ENCODE assay signal across 14 cellular contexts in the genomic region with DNA sequence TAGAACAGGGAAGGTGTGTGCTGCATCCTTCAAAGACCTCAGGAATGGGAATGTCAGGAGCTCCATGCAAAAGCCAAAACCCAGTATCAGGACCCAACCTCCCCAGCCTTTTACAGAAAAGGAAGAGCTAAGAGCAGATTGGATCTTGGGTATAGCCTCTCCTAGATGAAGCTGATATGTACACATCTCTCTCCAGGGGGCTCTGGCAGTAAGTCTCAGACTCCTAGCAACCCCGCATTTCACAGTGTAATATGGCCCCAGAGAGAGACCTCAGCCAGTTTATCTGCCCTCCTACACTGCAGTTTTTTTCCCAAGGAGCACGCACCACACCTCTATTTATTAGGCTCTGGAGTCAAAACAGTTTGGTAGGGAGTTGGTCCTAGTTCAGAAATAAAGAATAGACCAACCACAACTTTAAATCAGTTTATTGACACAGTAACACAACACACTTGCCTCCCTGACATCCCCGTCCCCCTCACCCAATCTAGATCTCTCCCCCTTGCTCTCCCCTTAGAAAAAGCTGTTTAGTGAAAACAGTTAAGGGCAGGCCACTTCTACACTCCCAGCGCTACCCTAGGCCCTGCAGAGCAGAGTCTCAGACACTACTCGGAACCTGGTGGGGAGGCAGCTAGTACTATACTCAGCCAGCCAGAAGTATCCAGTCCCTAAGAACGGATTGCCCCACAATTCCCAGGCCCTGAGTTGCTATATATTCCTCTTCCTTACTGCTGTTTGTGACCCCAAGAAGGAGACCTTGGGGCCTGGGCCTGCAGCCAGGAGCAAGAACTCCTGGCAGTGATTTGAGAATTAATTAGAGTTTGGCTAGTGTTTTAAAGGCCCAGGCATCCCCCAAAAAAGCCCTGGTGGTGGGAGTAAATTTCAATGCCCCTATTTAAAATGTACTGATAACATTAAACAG.
DNase-seq lines count a peak whose midpoint lies in the region; ATAC-seq, FAIRE-seq and TF ChIP-seq lines count a peak whose summit lies in the region.
"Had no signal": no experiment of that assay in that cellular context is flagged by ENCODE, and none has a peak within 500 bp of the region (broad histone marks: within the 10 kb centered on the region; RNA-seq: fewer than 3 reads in every experiment).

No MANE protein-coding gene starts in this region.

- TF ChIP-seq CTCF in GM12878 (IDR thresholded peaks at IDR 0.05 in 2 of 3, conservative IDR thresholded peaks at IDR 0.05 in 1 of 3; ENCODE audit: control insufficient read depth in 2 of 3, extremely low read depth in 1 of 3, insufficient read depth in 1 of 3, low read depth in 3 of 3, low read length in 3 of 3), result no peak

- peak overlapping the region; percentile 9 for H3K27ac Mint-ChIP-seq in activated CD4-positive, alpha-beta T cell treated with anti-CD3 and anti-CD28 coated beads, Interleukin-2, amount 10 ng/mL, durations not matched to agents 24 days and 14 days

- intact Hi-C loops in activated CD4-positive, alpha-beta T cell treated with anti-CD3 and anti-CD28 coated beads, Interleukin-2, amount 10 ng/mL, durations not matched to agents 24 days and 14 days (cut with micrococcal nuclease), result loop anchor here (2.0 kb wide), 1 partner anchor 13 kb away; no protein-coding TSS in a partner anchor
- intact Hi-C loops in GM12878 (cut with micrococcal nuclease; ENCODE audit: unreplicated experiment), result loop anchor here (5.0 to 10.0 kb wide), 2 partner anchors 125 to 483 kb away; no protein-coding TSS in a partner anchor

- SMC1A ChIA-PET in GM12878 (lab: Charles Lee; ENCODE audit: uncharacterized antibody, unreplicated experiment), result interaction anchor here (0.5 to 7.4 kb wide), 17 partner anchors 8 to 477 kb away, joined by 3 to 96 read pairs (median 6); no protein-coding TSS in a partner anchor

- H3K36me3 ChIP-seq in GM12878 (ENCODE audit: control insufficient read depth in 2 of 2, insufficient read depth in 2 of 2, low read length in 1 of 2), result peaks cover 18 to 38% of the 10 kb centered on the region in 2 experiments
- peaks cover 46 to 52% of the 10 kb centered on the region in 2 donors for H3K36me3 ChIP-seq in stomach smooth muscle (ENCODE audit: control insufficient read depth in 2 of 2, insufficient read depth in 2 of 2, low read length in 2 of 2)

- BruUV-seq in GM12878 (replicated peaks; lab: Mats Ljungman, UMichigan), result TSS peak; percentile 71

- H2AFZ ChIP-seq in GM12878 (ENCODE audit: control insufficient read depth, low read depth, low read length), result no peak overlapping the region

- H3K27me3 Mint-ChIP-seq in activated CD4-positive, alpha-beta T cell treated with anti-CD3 and anti-CD28 coated beads, Interleukin-2, amount 10 ng/mL, durations not matched to agents 24 days and 14 days, result no peaks in the 10 kb centered on the region

- in situ Hi-C loops in GM12878 (cut with MboI), result no loop called here
- in situ Hi-C loops in G401 (cut with HindIII; ENCODE audit: low sequenced_read_pairs), result loop anchor here (10.0 kb wide), 1 partner anchor 97 kb away; no protein-coding TSS in a partner anchor

- CTCF ChIA-PET in GM12878 (lab: Yijun Ruan, JAX), result interaction anchor here (0.5 to 15.4 kb wide), 22 partner anchors 10 to 454 kb away, joined by 3 to 267 read pairs (median 6); no protein-coding TSS in a partner anchor

- no peak for ATAC-seq in GM12878
- no peak for ATAC-seq in GM21717 (IDR thresholded peaks at IDR 0.05; ENCODE audit: unreplicated experiment)
- no peak for ATAC-seq in GM21529 (IDR thresholded peaks at IDR 0.05; ENCODE audit: unreplicated experiment)

- H3K27ac ChIP-seq in GM12878 (ENCODE audit: control insufficient read depth, insufficient read depth), result no peak overlapping the region
- H3K27ac ChIP-seq in stomach smooth muscle (ENCODE audit: low read length), result peak overlapping the region; percentile 66

- H3K9me3 Mint-ChIP-seq in activated CD4-positive, alpha-beta T cell treated with anti-CD3 and anti-CD28 coated beads, Interleukin-2, amount 10 ng/mL, durations not matched to agents 24 days and 14 days, result no peaks in the 10 kb centered on the region

- H3K4me1 Mint-ChIP-seq in activated CD4-positive, alpha-beta T cell treated with anti-CD3 and anti-CD28 coated beads, Interleukin-2, amount 10 ng/mL, durations not matched to agents 24 days and 14 days, result peaks cover 3% of the 10 kb centered on the region

- TF ChIP-seq POLR2A in GM12878 (IDR thresholded peaks at IDR 0.05; ENCODE audit: low read depth, low read length), result no peak

- H4K20me1 ChIP-seq in GM12878 (ENCODE audit: control insufficient read depth, insufficient read depth), result no peaks in the 10 kb centered on the region

- H3K4me3 ChIP-seq in GM12878, result no peak overlapping the region
- no peak overlapping the region for H3K4me3 ChIP-seq in stomach smooth muscle (ENCODE audit: low read length in 2 of 2)

- no peak overlapping the region for H3K4me3 Mint-ChIP-seq in activated CD4-positive, alpha-beta T cell treated with anti-CD3 and anti-CD28 coated beads, Interleukin-2, amount 10 ng/mL, durations not matched to agents 24 days and 14 days

- no peak for DNase-seq in activated CD4-positive, alpha-beta T cell treated with anti-CD3 and anti-CD28 coated beads, Interleukin-2, amount 10 ng/mL, durations not matched to agents 24 days and 14 days
- DNase-seq in activated CD4-positive, alpha-beta T cell treated with anti-CD3 and anti-CD28 coated beads, Interleukin-2, amount 50 U/mL, for 1 hour, result no peak
- DNase-seq in GM12878 (ENCODE audit: low read depth, low spot score), result no peak
- peak; percentile 45 for DNase-seq in mesenteric fat pad (ENCODE audit: low spot score)
- DNase-seq in G401 (ENCODE audit: low spot score), result no peak
- DNase-seq: activated gamma-delta T cell treated with Interleukin-2 at 50 U/mL for 16 hours, KG1, NCI-H2171 treated with DMSO at 0.1 percent for 48 hours, SHP77 had no signal

- H3K27me3 ChIP-seq in GM12878 (replicated peaks in 1 of 2; ENCODE audit: control insufficient read depth in 2 of 2, insufficient read depth in 2 of 2, low read length in 1 of 2) (no peaks in the 10 kb centered on the region), stomach smooth muscle (ENCODE audit: control insufficient read depth in 1 of 2, insufficient read depth in 2 of 2, low read length in 2 of 2) (no peaks in the 10 kb centered on the region)

- TF ChIP-seq EP300 in GM12878 (IDR thresholded peaks at IDR 0.05; ENCODE audit: borderline replicate concordance in 1 of 2, control insufficient read depth in 1 of 2, low read depth in 2 of 2, low read length in 2 of 2), result no peak

- no peak overlapping the region for H3K4me2 ChIP-seq in GM12878 (ENCODE audit: control insufficient read depth, insufficient read depth)

- H3K4me1 ChIP-seq in GM12878 (ENCODE audit: control insufficient read depth, insufficient read depth, low read length) (no peaks in the 10 kb centered on the region), stomach smooth muscle (ENCODE audit: control insufficient read depth, insufficient read depth, low read length) (peaks cover 43% of the 10 kb centered on the region)

- no peak for TF ChIP-seq RAD21 in GM12878 (IDR thresholded peaks at IDR 0.05; ENCODE audit: insufficient read depth, low read depth, low read length)

- RAD21 ChIA-PET in GM12878 (lab: Charles Lee; ENCODE audit: unreplicated experiment), result interaction anchor here (0.8 to 5.1 kb wide), 11 partner anchors 8 to 454 kb away, joined by 3 to 94 read pairs (median 4); no protein-coding TSS in a partner anchor

- no peak for FAIRE-seq in GM12878 (lab: Jason Lieb, UNC)
- FAIRE-seq: endometrium, G401.6 had no signal

- H3K79me2 ChIP-seq in GM12878 (ENCODE audit: control insufficient read depth, insufficient read depth, low read length), result no peaks in the 10 kb centered on the region

- WGBS in GM12878 (ENCODE audit: insufficient coverage, insufficient replicate concordance, low lambda C conversion rate, missing lambda C conversion rate), result 96% methylated on average over 6 of the region's 6 CpGs

- peaks cover 49% of the 10 kb centered on the region for H3K36me3 Mint-ChIP-seq in activated CD4-positive, alpha-beta T cell treated with anti-CD3 and anti-CD28 coated beads, Interleukin-2, amount 10 ng/mL, durations not matched to agents 24 days and 14 days (ENCODE audit: low read depth)

- H3K9ac ChIP-seq in GM12878 (ENCODE audit: control insufficient read depth, insufficient read depth, low read length), result no peak overlapping the region
- peak overlapping the region; percentile 29 for H3K9ac ChIP-seq in stomach smooth muscle (ENCODE audit: low read length in 2 of 2)

- H3K9me3 ChIP-seq in GM12878 (replicated peaks; ENCODE audit: control insufficient read depth, insufficient read depth, low read length) (no peaks in the 10 kb centered on the region), stomach smooth muscle (ENCODE audit: control insufficient read depth in 2 of 2, low read length in 2 of 2) (no peaks in the 10 kb centered on the region)

- POLR2A ChIA-PET in GM12878 (lab: Charles Lee), result interaction anchor here (0.9 to 1.5 kb wide), 4 partner anchors 10 to 53 kb away, joined by 3 to 7 read pairs (median 4); no protein-coding TSS in a partner anchor
